In the genomic region with DNA sequence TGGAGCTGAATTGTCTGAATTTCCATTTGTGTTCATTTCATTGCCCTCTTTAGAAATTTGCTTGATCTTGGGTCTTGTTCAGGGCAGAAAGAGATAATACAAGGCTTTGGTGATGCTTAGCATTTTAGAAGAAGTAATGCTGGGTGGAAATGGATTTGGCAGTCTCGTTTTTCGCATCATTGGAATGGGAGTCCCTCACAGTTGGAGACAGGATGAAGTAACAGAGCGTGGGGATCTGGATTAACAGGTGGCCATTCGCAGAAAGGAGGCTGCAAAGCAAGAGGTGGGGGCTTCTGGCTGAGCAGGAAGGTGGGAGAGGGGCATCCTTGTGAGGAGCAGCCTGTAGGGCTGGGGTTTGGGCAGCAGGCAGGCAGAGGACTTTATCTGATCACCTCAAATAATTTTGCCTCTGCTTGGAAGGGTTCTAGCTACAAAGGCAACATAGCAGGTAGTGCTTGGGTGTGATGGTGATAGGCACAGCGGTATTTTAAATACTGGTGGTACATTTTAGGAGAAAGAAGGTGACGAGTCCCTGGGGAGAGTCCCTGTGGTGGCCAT, we compare ENCODE assay signal across 1 cellular context.
TF ChIP-seq lines count a peak whose summit lies in the region.

No MANE protein-coding gene starts in this region.

TF ChIP-seq in endothelial cell of umbilical vein, 7 proteins besides CTCF, POLR2A, EP300 and RAD21:
- TF ChIP-seq, protein P1, sequence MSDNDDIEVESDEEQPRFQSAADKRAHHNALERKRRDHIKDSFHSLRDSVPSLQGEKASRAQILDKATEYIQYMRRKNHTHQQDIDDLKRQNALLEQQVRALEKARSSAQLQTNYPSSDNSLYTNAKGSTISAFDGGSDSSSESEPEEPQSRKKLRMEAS (IDR thresholded peaks at IDR 0.05; ENCODE audit: insufficient read depth, insufficient read length), result no peak
- TF ChIP-seq EZH2 (IDR thresholded peaks at IDR 0.05; ENCODE audit: borderline replicate concordance, low read depth, low read length, severe bottlenecking) (no peak), MYC (IDR thresholded peaks at IDR 0.05; ENCODE audit: low read depth, low read length) (no peak), JUN (IDR thresholded peaks at IDR 0.05; ENCODE audit: borderline replicate concordance, insufficient read depth, insufficient read length, low read depth) (no peak), GATA2 (IDR thresholded peaks at IDR 0.05; ENCODE audit: insufficient read depth, insufficient read length, low read depth, low read length) (no peak), POLR2AphosphoS5 (IDR thresholded peaks at IDR 0.05; ENCODE audit: insufficient read depth, low read depth, low read length) (no peak), FOS (IDR thresholded peaks at IDR 0.05; ENCODE audit: borderline replicate concordance, insufficient read depth, low read length) (no peak)
